9 cellular contexts compared by ENCODE assay signal in the genomic region with DNA sequence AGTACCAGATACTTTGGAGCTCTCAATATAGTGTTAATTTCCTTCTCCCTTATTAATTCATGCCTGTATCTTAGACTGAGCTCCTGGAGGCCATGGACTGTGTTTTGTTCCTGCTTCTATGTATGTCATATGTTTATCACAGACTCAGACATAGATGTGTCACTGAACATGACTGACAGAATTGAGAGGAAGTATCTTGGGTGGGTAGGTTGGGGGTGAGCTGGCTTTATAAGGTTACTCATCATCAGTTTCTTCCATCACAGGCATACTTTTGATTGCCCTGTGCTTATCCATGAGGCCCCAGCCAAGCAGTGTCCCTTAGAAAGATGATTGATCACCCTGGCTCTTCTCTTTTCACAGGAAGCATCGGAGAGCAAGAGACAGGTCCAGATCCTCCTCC. TPM values are rescaled to one million over a fixed set of nuclear protein-coding genes. Genes with fewer than 3 reads are reported as not detected.
DNase-seq lines count a peak whose midpoint lies in the region; ATAC-seq and TF ChIP-seq lines count a peak whose summit lies in the region.
"Had no signal": no experiment of that assay in that cellular context is flagged by ENCODE, and none has a peak within 500 bp of the region (broad histone marks: within the 10 kb centered on the region; RNA-seq: fewer than 3 reads in every experiment).

No MANE protein-coding gene starts in this region.

- TF ChIP-seq POLR2A in stomach (IDR thresholded peaks at IDR 0.05) = no peak

- H3K9me3 Mint-ChIP-seq in activated CD4-positive, alpha-beta T cell treated with anti-CD3 and anti-CD28 coated beads, Interleukin-2, amount 10 ng/mL, durations not matched to agents 24 days and 14 days = no peaks in the 10 kb centered on the region
- H3K9me3 Mint-ChIP-seq in activated T-cell treated with anti-CD3 and anti-CD28 coated beads, Interleukin-2, amount 50 U/mL, for 72 hours = no peaks in the 10 kb centered on the region

- H3K4me1 ChIP-seq in stomach = peaks cover 2 to 39% (median 8%) of the 10 kb centered on the region in 4 donors
- H3K4me1 ChIP-seq: HAP-1 had no signal

- H3K4me3 ChIP-seq in stomach (no peak overlapping the region), coronary artery (no peak overlapping the region)
- H3K4me3 ChIP-seq: HAP-1 had no signal

- intact Hi-C loops in activated CD4-positive, alpha-beta T cell treated with anti-CD3 and anti-CD28 coated beads, Interleukin-2, amount 10 ng/mL, durations not matched to agents 24 days and 14 days (cut with micrococcal nuclease) = no loop called here
- intact Hi-C loops in stomach (cut with DNase I; ENCODE audit: low total_unique reads) = no loop called here

- peak overlapping the region; percentile 27 for H3K4me3 Mint-ChIP-seq in activated CD4-positive, alpha-beta T cell treated with anti-CD3 and anti-CD28 coated beads, Interleukin-2, amount 10 ng/mL, durations not matched to agents 24 days and 14 days
- H3K4me3 Mint-ChIP-seq in activated T-cell treated with anti-CD3 and anti-CD28 coated beads, Interleukin-2, amount 50 U/mL, for 72 hours = peak overlapping the region in 1 of 2 donors; percentile 6

- peak; percentile 75 to 78 for ATAC-seq in activated T-cell treated with anti-CD3 and anti-CD28 coated beads, Interleukin-2, amount 50 U/mL, for 72 hours (replicated peaks in 1 of 2)
- ATAC-seq in GM18909 (IDR thresholded peaks at IDR 0.05; ENCODE audit: poor library complexity, unreplicated experiment) = no peak

- H3K36me3 Mint-ChIP-seq in activated CD4-positive, alpha-beta T cell treated with anti-CD3 and anti-CD28 coated beads, Interleukin-2, amount 10 ng/mL, durations not matched to agents 24 days and 14 days (ENCODE audit: low read depth) = peaks cover 69% of the 10 kb centered on the region
- H3K36me3 Mint-ChIP-seq in activated T-cell treated with anti-CD3 and anti-CD28 coated beads, Interleukin-2, amount 50 U/mL, for 72 hours (ENCODE audit: insufficient read depth in 2 of 2) = peaks cover 13 to 22% of the 10 kb centered on the region in 2 donors

- peaks cover 39% of the 10 kb centered on the region for H3K4me1 Mint-ChIP-seq in activated CD4-positive, alpha-beta T cell treated with anti-CD3 and anti-CD28 coated beads, Interleukin-2, amount 10 ng/mL, durations not matched to agents 24 days and 14 days
- peaks cover 64% of the 10 kb centered on the region for H3K4me1 Mint-ChIP-seq in activated T-cell treated with anti-CD3 and anti-CD28 coated beads, Interleukin-2, amount 50 U/mL, for 72 hours (ENCODE audit: low read depth)

- peak overlapping the region in 4 of 5 donors; percentile 38 to 75 (median 46) for H3K27ac ChIP-seq in stomach
- H3K27ac ChIP-seq in coronary artery = peak overlapping the region in 1 of 2 donors; percentile 59

- H3K9me3 ChIP-seq in stomach = no peaks in the 10 kb centered on the region
- H3K9me3 ChIP-seq: HAP-1 had no signal

- DNase-seq in activated CD4-positive, alpha-beta T cell treated with anti-CD3 and anti-CD28 coated beads, Interleukin-2, amount 10 ng/mL, durations not matched to agents 24 days and 14 days = no peak
- no peak for DNase-seq in activated CD4-positive, alpha-beta T cell treated with anti-CD3 and anti-CD28 coated beads, Interleukin-2, amount 50 U/mL, for 1 hour
- peak; percentile 25 to 27 for DNase-seq in activated T-cell treated with anti-CD3 and anti-CD28 coated beads, Interleukin-2, amount 50 U/mL, for 72 hours
- DNase-seq in iris pigment epithelial cell (ENCODE audit: low read depth) (peak; percentile 41), stomach (no peak), coronary artery (ENCODE audit: low spot score) (no peak), AG20443 (ENCODE audit: low spot score) (no peak)

- 89 to 100% (median 98%) methylated on average over 1 of the region's 1 CpG for WGBS in stomach, 5 donors

- peaks cover 73 to 93% (median 91%) of the 10 kb centered on the region in 4 donors for H3K36me3 ChIP-seq in stomach

- H3K27me3 ChIP-seq in stomach = no peaks in the 10 kb centered on the region

- TF ChIP-seq EP300 in stomach (IDR thresholded peaks at IDR 0.05) = no peak

- TF ChIP-seq CTCF in stomach (IDR thresholded peaks at IDR 0.05) (no peak), coronary artery (IDR thresholded peaks at IDR 0.05) (no peak)

- H3K27ac Mint-ChIP-seq in activated CD4-positive, alpha-beta T cell treated with anti-CD3 and anti-CD28 coated beads, Interleukin-2, amount 10 ng/mL, durations not matched to agents 24 days and 14 days = peak overlapping the region; percentile 91
- peak overlapping the region; percentile 93 for H3K27ac Mint-ChIP-seq in activated T-cell treated with anti-CD3 and anti-CD28 coated beads, Interleukin-2, amount 50 U/mL, for 72 hours

- H3K27me3 Mint-ChIP-seq in activated CD4-positive, alpha-beta T cell treated with anti-CD3 and anti-CD28 coated beads, Interleukin-2, amount 10 ng/mL, durations not matched to agents 24 days and 14 days = no peaks in the 10 kb centered on the region
- H3K27me3 Mint-ChIP-seq in activated T-cell treated with anti-CD3 and anti-CD28 coated beads, Interleukin-2, amount 50 U/mL, for 72 hours (ENCODE audit: low read depth) = no peaks in the 10 kb centered on the region

RNA-seq across cellular contexts. Expression of gene SH3D21, which starts 5.6 kb away (rescaled TPM):
- total RNA-seq in activated CD4-positive, alpha-beta T cell treated with anti-CD3 and anti-CD28 coated beads, Interleukin-2, amount 10 ng/mL, durations not matched to agents 24 days and 14 days = 17.0 and 19.4 TPM in 2 replicates
- total RNA-seq in activated T-cell treated with anti-CD3 and anti-CD28 coated beads, Interleukin-2, amount 50 U/mL, for 72 hours = 10 to 100 TPM in 1 of 2 donors, 1 to 10 TPM in 1; 8.1 to 16.3 TPM
- 100 to 1,000 TPM in 1 of 5 donors, 1 to 10 TPM in 3, not detected in 1; 3.5 to 120 (median 6.5) TPM for total RNA-seq in stomach
- polyA plus RNA-seq in stomach = 1 to 10 TPM in 2 of 3 donors, under 1 TPM in 1; 0.76 to 2.7 (median 1.8) TPM

RNA-seq across cellular contexts. Expression of gene EVA1B, which starts 22.9 kb away (rescaled TPM):
- 7.5 and 9.0 TPM in 2 replicates for total RNA-seq in activated CD4-positive, alpha-beta T cell treated with anti-CD3 and anti-CD28 coated beads, Interleukin-2, amount 10 ng/mL, durations not matched to agents 24 days and 14 days
- 1 to 10 TPM; 8.0 to 9.4 TPM for total RNA-seq in activated T-cell treated with anti-CD3 and anti-CD28 coated beads, Interleukin-2, amount 50 U/mL, for 72 hours
- total RNA-seq in stomach = 10 to 100 TPM in 3 of 5 donors, 1 to 10 TPM in 1, not detected in 1; 8.3 to 67.2 (median 44.0) TPM
- 10 to 100 TPM; 29.0 to 35.0 (median 29.8) TPM for polyA plus RNA-seq in stomach

Comparison
In these comparisons a context has a peak if more than half of its experiments do, and no peak if none do; other contexts are left out.
1. DNase-seq: peak in activated T-cell treated with anti-CD3 and anti-CD28 coated beads, Interleukin-2, amount 50 U/mL, for 72 hours (2 of 2) and iris pigment epithelial cell (single experiment); none in activated CD4-positive, alpha-beta T cell treated with anti-CD3 and anti-CD28 coated beads, Interleukin-2, amount 10 ng/mL, durations not matched to agents 24 days and 14 days (single experiment), activated CD4-positive, alpha-beta T cell treated with anti-CD3 and anti-CD28 coated beads, Interleukin-2, amount 50 U/mL, for 1 hour (single experiment), stomach (single experiment), coronary artery (single experiment) and AG20443 (single experiment).